ENCODE assay signal across 8 cellular contexts in the genomic region with DNA sequence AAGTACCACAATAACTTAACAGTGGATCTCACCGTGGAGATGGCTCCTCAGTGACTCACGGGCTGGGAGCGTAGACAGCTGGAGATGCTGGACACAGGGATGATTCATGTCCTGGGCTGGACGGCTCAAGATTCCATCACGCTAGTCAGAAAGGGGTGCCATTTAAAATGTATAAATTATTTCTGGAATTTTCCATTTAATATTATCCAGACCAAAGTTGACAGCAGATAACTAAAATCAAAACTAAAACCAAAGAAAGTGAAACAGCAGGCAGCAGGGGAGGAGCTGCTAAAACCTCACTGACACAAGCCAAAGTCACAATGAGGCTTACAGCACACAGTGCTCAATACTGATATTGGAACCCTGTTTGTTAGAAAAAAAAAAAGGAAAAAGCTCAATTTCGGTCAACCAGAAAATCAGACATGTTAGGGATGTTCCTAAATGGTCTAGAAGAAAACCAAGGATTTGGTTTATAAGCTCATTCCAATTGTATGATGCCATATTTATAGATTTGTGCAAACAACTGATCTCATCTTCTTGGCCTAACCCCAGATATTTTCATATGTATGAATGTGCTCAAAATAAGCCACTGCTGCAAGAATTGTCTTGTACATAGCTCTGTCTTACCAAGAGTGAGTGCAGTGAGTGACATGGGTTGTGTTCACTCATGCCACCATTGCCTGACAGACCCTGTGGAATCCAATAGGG.
DNase-seq lines count a peak whose midpoint lies in the region; ATAC-seq lines count a peak whose summit lies in the region.

No MANE protein-coding gene starts in this region.

- CTCF ChIA-PET in activated CD8-positive, alpha-beta memory T cell treated with anti-CD3 and anti-CD28 coated beads, Interleukin-2, amount 10 ng/mL, durations not matched to agents 7 days and 5 days (lab: Charles Lee), result interaction anchor here (1.1 to 1.2 kb wide), 2 partner anchors 29 to 52 kb away, joined by 3 to 4 read pairs; no protein-coding TSS in a partner anchor

- H3K4me3 ChIP-seq in skeletal muscle cell (ENCODE audit: low read depth, low read length), result peak overlapping the region; percentile 10

- peak; percentile 59 for DNase-seq in activated CD8-positive, alpha-beta memory T cell treated with anti-CD3 and anti-CD28 coated beads, Interleukin-2, amount 10 ng/mL, durations not matched to agents 7 days and 5 days
- no peak for DNase-seq in activated CD8-positive, alpha-beta memory T cell treated with anti-CD3 and anti-CD28 coated beads, Interleukin-2, amount 50 U/mL, for 4 hours
- DNase-seq in SK-MEL-5 (ENCODE audit: low read depth, low spot score) (peak; percentile 28), fibroblast of peridontal ligament (ENCODE audit: extremely low read depth) (peak; percentile 89), skeletal muscle cell (ENCODE audit: low read depth) (peak; percentile 85), NCI-H69 (lab: John Stamatoyannopoulos, UW) (no peak), NCI-H2107 (lab: John Stamatoyannopoulos, UW) (no peak)

- peak; percentile 93 for ATAC-seq in activated CD8-positive, alpha-beta memory T cell treated with anti-CD3 and anti-CD28 coated beads, Interleukin-2, amount 10 ng/mL, durations not matched to agents 7 days and 5 days
- peak; percentile 65 for ATAC-seq in HG02852 (IDR thresholded peaks at IDR 0.05; ENCODE audit: unreplicated experiment)

- peaks cover 28% of the 10 kb centered on the region for H3K4me1 Mint-ChIP-seq in activated CD8-positive, alpha-beta memory T cell treated with anti-CD3 and anti-CD28 coated beads, Interleukin-2, amount 10 ng/mL, durations not matched to agents 7 days and 5 days

- in situ Hi-C loops in SK-MEL-5 (cut with HindIII; ENCODE audit: low pct_unique_long_range_greater_than_20kb, low sequenced_read_pairs), result no loop called here

- peak overlapping the region; percentile 58 for H3K27ac Mint-ChIP-seq in activated CD8-positive, alpha-beta memory T cell treated with anti-CD3 and anti-CD28 coated beads, Interleukin-2, amount 10 ng/mL, durations not matched to agents 7 days and 5 days

- H3K27me3 Mint-ChIP-seq in activated CD8-positive, alpha-beta memory T cell treated with anti-CD3 and anti-CD28 coated beads, Interleukin-2, amount 10 ng/mL, durations not matched to agents 7 days and 5 days, result peaks cover 15% of the 10 kb centered on the region

- peak overlapping the region; percentile 83 for H3K4me3 Mint-ChIP-seq in activated CD8-positive, alpha-beta memory T cell treated with anti-CD3 and anti-CD28 coated beads, Interleukin-2, amount 10 ng/mL, durations not matched to agents 7 days and 5 days

- no peaks in the 10 kb centered on the region for H3K9me3 Mint-ChIP-seq in activated CD8-positive, alpha-beta memory T cell treated with anti-CD3 and anti-CD28 coated beads, Interleukin-2, amount 10 ng/mL, durations not matched to agents 7 days and 5 days (ENCODE audit: low read depth)

- no peaks in the 10 kb centered on the region for H3K36me3 Mint-ChIP-seq in activated CD8-positive, alpha-beta memory T cell treated with anti-CD3 and anti-CD28 coated beads, Interleukin-2, amount 10 ng/mL, durations not matched to agents 7 days and 5 days

Comparison
In these comparisons a context has a peak if more than half of its experiments do, and no peak if none do; other contexts are left out.
1. DNase-seq: peak in activated CD8-positive, alpha-beta memory T cell treated with anti-CD3 and anti-CD28 coated beads, Interleukin-2, amount 10 ng/mL, durations not matched to agents 7 days and 5 days (single experiment), SK-MEL-5 (single experiment), fibroblast of peridontal ligament (single experiment) and skeletal muscle cell (single experiment); none in activated CD8-positive, alpha-beta memory T cell treated with anti-CD3 and anti-CD28 coated beads, Interleukin-2, amount 50 U/mL, for 4 hours (single experiment), NCI-H69 (single experiment) and NCI-H2107 (single experiment).